8 cellular contexts compared by ENCODE assay signal in the genomic region with DNA sequence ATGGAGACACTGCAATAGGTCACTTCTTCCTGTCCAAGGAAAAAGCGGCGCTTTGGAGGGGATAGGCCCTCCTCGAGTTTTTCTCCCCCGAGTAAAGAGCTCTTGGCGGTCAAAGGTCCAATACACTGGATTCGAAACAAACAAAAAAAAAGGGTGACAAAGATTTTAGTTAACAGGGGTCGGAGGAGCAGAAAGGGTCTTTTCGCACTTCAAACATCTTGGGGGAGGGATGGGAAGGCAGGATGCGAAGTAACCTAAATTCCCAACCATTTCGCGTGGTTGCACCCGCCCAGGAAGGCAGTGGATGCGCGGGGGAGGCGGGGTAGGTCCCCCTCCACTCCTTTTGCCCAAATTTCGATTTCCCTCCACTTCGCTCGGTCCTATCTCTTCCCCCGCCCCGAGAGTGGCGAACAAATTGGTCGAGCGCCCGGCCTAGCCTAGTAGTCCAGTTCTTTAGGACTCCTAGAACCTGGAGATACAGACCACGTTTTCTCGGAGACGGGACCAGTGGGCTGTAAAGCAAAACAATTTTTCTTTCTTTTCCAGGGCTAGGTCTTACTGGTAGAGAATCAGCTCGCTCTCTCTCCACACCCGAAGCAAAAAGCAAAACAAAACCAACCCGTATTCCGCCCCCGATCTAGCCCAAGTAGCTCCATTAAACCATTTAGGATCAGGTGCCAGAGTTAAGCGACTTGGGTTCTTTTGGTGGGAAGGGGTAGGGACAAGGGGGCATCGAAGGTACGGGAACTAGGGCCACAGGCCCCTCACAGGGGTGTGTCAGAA. TPM values are rescaled to one million over a fixed set of nuclear protein-coding genes. Genes with fewer than 3 reads are reported as not detected.
DNase-seq lines count a peak whose midpoint lies in the region; ATAC-seq and TF ChIP-seq lines count a peak whose summit lies in the region.

No MANE protein-coding gene starts in this region.

- H3K27ac ChIP-seq in CD4-positive, alpha-beta memory T cell (ENCODE audit: low read depth, low read length), result peak overlapping the region; percentile 88

- peak overlapping the region; percentile 89 to 99 (median 97) for H3K4me3 Mint-ChIP-seq in CD4-positive, alpha-beta memory T cell
- H3K4me3 Mint-ChIP-seq in chondrocyte (ENCODE audit: unreplicated experiment), result peak overlapping the region; percentile 92

- peak overlapping the region; percentile 95 to 100 (median 98) for H3K27ac Mint-ChIP-seq in CD4-positive, alpha-beta memory T cell
- peak overlapping the region; percentile 99 for H3K27ac Mint-ChIP-seq in chondrocyte (ENCODE audit: unreplicated experiment)

- H3K36me3 Mint-ChIP-seq in CD4-positive, alpha-beta memory T cell, result peaks cover 0 to 26% of the 10 kb centered on the region in 2 donors
- H3K36me3 Mint-ChIP-seq in chondrocyte (ENCODE audit: low read depth), result no peaks in the 10 kb centered on the region

- peak overlapping the region; percentile 39 to 74 for H3K4me3 ChIP-seq in CD4-positive, alpha-beta memory T cell (ENCODE audit: low read length in 2 of 2)

- no peak for TF ChIP-seq CTCF in chondrocyte (IDR thresholded peaks at IDR 0.05)

- no peaks in the 10 kb centered on the region for H3K36me3 ChIP-seq in CD4-positive, alpha-beta memory T cell (ENCODE audit: insufficient read depth, low read length)

- POLR2A ChIA-PET in CD4-positive, alpha-beta memory T cell (lab: Charles Lee; ENCODE audit: partially characterized antibody), result interaction anchor here (0.8 to 2.0 kb wide), 13 partner anchors 18 to 388 kb away, joined by 3 to 11 read pairs (median 4); a partner anchor contains a TSS
- POLR2A ChIA-PET in HEK293T (lab: Yijun Ruan, JAX), result no interaction called here

- peaks cover 11% of the 10 kb centered on the region for H3K4me1 ChIP-seq in CD4-positive, alpha-beta memory T cell (ENCODE audit: insufficient read depth, low read length)

- intact Hi-C loops in CD4-positive, alpha-beta memory T cell (cut with micrococcal nuclease), result loop anchor here (1.0 to 10.0 kb wide), 9 partner anchors 17 to 1173 kb away; a partner anchor contains a TSS
- intact Hi-C loops in left colon (cut with DNase I, micrococcal nuclease), result no loop called here

- peak; percentile 9 for ATAC-seq in left colon
- ATAC-seq in GM21447 (IDR thresholded peaks at IDR 0.05; ENCODE audit: unreplicated experiment), result no peak
- no peak for ATAC-seq in GM19324 (IDR thresholded peaks at IDR 0.05; ENCODE audit: low FRiP score, unreplicated experiment)

- H3K27me3 Mint-ChIP-seq in CD4-positive, alpha-beta memory T cell, result peaks cover 0 to 1% of the 10 kb centered on the region in 2 donors
- no peaks in the 10 kb centered on the region for H3K27me3 Mint-ChIP-seq in chondrocyte (ENCODE audit: low read depth)

- no peaks in the 10 kb centered on the region for H3K9me3 ChIP-seq in CD4-positive, alpha-beta memory T cell (ENCODE audit: control insufficient read depth in 1 of 2, low read length in 2 of 2)

- peaks cover 6 to 38% (median 11%) of the 10 kb centered on the region in 4 donors for H3K4me1 Mint-ChIP-seq in CD4-positive, alpha-beta memory T cell
- H3K4me1 Mint-ChIP-seq in chondrocyte (ENCODE audit: low read depth), result peaks cover 13% of the 10 kb centered on the region

- DNase-seq in CD4-positive, alpha-beta memory T cell, result no peak
- DNase-seq in HEK293T (ENCODE audit: extremely low spot score) (peak; percentile 42), SK-N-DZ (ENCODE audit: low spot score) (peak; percentile 16), chondrocyte (ENCODE audit: low spot score) (no peak), left colon (peak; percentile 43 to 53)
- peak; percentile 9 to 20 for DNase-seq in stimulated activated CD4-positive, alpha-beta T cell treated with anti-CD3 and anti-CD28 coated beads, Interleukin-2, amount 100 ng/mL, for 24 hours

- H3K9me3 Mint-ChIP-seq in CD4-positive, alpha-beta memory T cell, result peaks cover 0 to 6% (median under 1%) of the 10 kb centered on the region in 8 donors
- peaks cover 4% of the 10 kb centered on the region for H3K9me3 Mint-ChIP-seq in chondrocyte (ENCODE audit: low read depth)

- H3K27me3 ChIP-seq in CD4-positive, alpha-beta memory T cell (ENCODE audit: insufficient read depth, low read length), result no peaks in the 10 kb centered on the region

- CTCF ChIA-PET in CD4-positive, alpha-beta memory T cell (lab: Charles Lee; ENCODE audit: partially characterized antibody), result interaction anchor here (0.8 to 2.0 kb wide), 4 partner anchors 58 to 429 kb away, joined by 3 to 13 read pairs (median 4); no protein-coding TSS in a partner anchor
- CTCF ChIA-PET in HEK293T (lab: Yijun Ruan, JAX), result interaction anchor here (1.2 to 2.2 kb wide), 2 partner anchors 59 to 126 kb away, joined by 4 to 6 read pairs; no protein-coding TSS in a partner anchor

TF ChIP-seq in HEK293T, 16 proteins besides CTCF, POLR2A, EP300 and RAD21:
- peak; percentile 69 for TF ChIP-seq L3MBTL2 (conservative IDR thresholded peaks at IDR 0.05)
- no peak for TF ChIP-seq HDGF (IDR thresholded peaks at IDR 0.05; ENCODE audit: borderline replicate concordance)
TF ChIP-seq in HEK293T: peak in this region for 1.

RNA-seq across cellular contexts. Expression of a gene that starts 2.0 kb away (rescaled TPM):
- 100 to 1,000 TPM; 117 to 124 TPM for total RNA-seq in CD4-positive, alpha-beta memory T cell
- 10 to 100 TPM; 47.8 to 57.4 TPM for polyA plus RNA-seq in CD4-positive, alpha-beta memory T cell
- 55.1 and 59.0 TPM in 2 replicates for polyA plus RNA-seq in SK-N-DZ (2014; cell fraction: cytosol; rRNA removed)
- polyA plus RNA-seq in SK-N-DZ (2014; cell fraction: nucleus; rRNA removed), result 26.6 and 30.7 TPM in 2 replicates
- total RNA-seq in chondrocyte (36.1 to 48.8 TPM (median 39.4 TPM) in 3 replicates), left colon (10 to 100 TPM; 58.8 to 66.8 TPM)

Comparison
In these comparisons a context has a peak if more than half of its experiments do, and no peak if none do; other contexts are left out.
1. DNase-seq: peak in HEK293T (single experiment), SK-N-DZ (single experiment), left colon (2 of 2) and stimulated activated CD4-positive, alpha-beta T cell treated with anti-CD3 and anti-CD28 coated beads, Interleukin-2, amount 100 ng/mL, for 24 hours (2 of 2); none in CD4-positive, alpha-beta memory T cell (0 of 5) and chondrocyte (single experiment).